In genomic region chr10:102644646-102645387, GRCh38 we compare ENCODE assay signal across 8 cellular contexts. TPM values are rescaled to one million over a fixed set of nuclear protein-coding genes. Genes with fewer than 3 reads are reported as not detected.
DNase-seq lines count a peak whose midpoint lies in the region; ATAC-seq and TF ChIP-seq lines count a peak whose summit lies in the region.

No MANE protein-coding gene starts in this region.

- H3K9me3 ChIP-seq in endodermal cell (ENCODE audit: control insufficient read depth, low read length) = no peaks in the 10 kb centered on the region

- H3K4me3 Mint-ChIP-seq in CD14-positive monocyte (peak overlapping the region; percentile 99), endodermal cell (peak overlapping the region; percentile 85)

- peak overlapping the region; percentile 94 for H3K4me3 ChIP-seq in endodermal cell (ENCODE audit: low read length)

- H3K27ac Mint-ChIP-seq in CD14-positive monocyte = peak overlapping the region; percentile 98 to 100 (median 99)
- H3K27ac Mint-ChIP-seq in endodermal cell = peak overlapping the region; percentile 95

- no peaks in the 10 kb centered on the region for H3K36me3 ChIP-seq in endodermal cell (ENCODE audit: control insufficient read depth, insufficient read depth, low read length)

- TF ChIP-seq CTCF in CD14-positive monocyte (IDR thresholded peaks at IDR 0.05) (peak; percentile 68), endodermal cell (conservative IDR thresholded peaks at IDR 0.05) (peak; percentile 83)

- H3K9me3 Mint-ChIP-seq in CD14-positive monocyte (peaks cover 0 to 5% (median 2%) of the 10 kb centered on the region in 7 donors), endodermal cell (no peaks in the 10 kb centered on the region)

- H3K27me3 ChIP-seq in endodermal cell (ENCODE audit: control insufficient read depth, insufficient read depth, low read length, poor library complexity, severe bottlenecking) = no peaks in the 10 kb centered on the region

- intact Hi-C loops in CD14-positive monocyte (cut with micrococcal nuclease) = loop anchor here in 1 of 2 donors (5.0 kb wide), 1 partner anchor 67 kb away; the partner anchor contains the start of genes ARL3 and SFXN2

- DNase-seq in CD14-positive monocyte (ENCODE audit: low spot score) = peak; percentile 64
- DNase-seq in NCI-H82 treated with DMSO at 0.1 percent for 48 hours (lab: John Stamatoyannopoulos, UW; ENCODE audit: unreplicated experiment) = peak; percentile 20
- peak; percentile 80 for DNase-seq in activated CD8-positive, alpha-beta memory T cell treated with anti-CD3 and anti-CD28 coated beads, Interleukin-2, amount 50 U/mL, for 4 hours
- peak; percentile 94 for DNase-seq in endodermal cell
- DNase-seq in midbrain (lab: John Stamatoyannopoulos, UW) = peak; percentile 77
- peak; percentile 58 to 65 for DNase-seq in stimulated activated CD8-positive, alpha-beta memory T cell treated with anti-CD3 and anti-CD28 coated beads, Interleukin-2, amount 100 ng/mL, for 1 hour (ENCODE audit: low read depth in 2 of 2)

- peaks cover 20% of the 10 kb centered on the region for H3K4me1 ChIP-seq in endodermal cell (ENCODE audit: control insufficient read depth, insufficient read depth, low read length)

- ATAC-seq in HG02798 (IDR thresholded peaks at IDR 0.05; ENCODE audit: poor library complexity, unreplicated experiment) (peak; percentile 12), HG03108 (IDR thresholded peaks at IDR 0.05; ENCODE audit: unreplicated experiment) (no peak)

- WGBS in endodermal cell (ENCODE audit: insufficient coverage in 1 of 2, insufficient read length in 1 of 2), 2 experiments = 1% methylated on average over 23 to 62 of the region's 62 CpGs

- H3K4me1 Mint-ChIP-seq in CD14-positive monocyte = peaks cover 40% of the 10 kb centered on the region
- peaks cover 26% of the 10 kb centered on the region for H3K4me1 Mint-ChIP-seq in endodermal cell

- H3K27ac ChIP-seq in endodermal cell (ENCODE audit: low read depth, low read length) = peak overlapping the region; percentile 93

- H3K36me3 Mint-ChIP-seq in CD14-positive monocyte (peaks cover 19 to 29% of the 10 kb centered on the region in 2 donors), endodermal cell (ENCODE audit: low read depth) (peaks cover 3% of the 10 kb centered on the region)

- H3K27me3 Mint-ChIP-seq in CD14-positive monocyte (ENCODE audit: low read depth in 3 of 3) (peaks cover 0 to 3% (median 0%) of the 10 kb centered on the region in 3 donors), endodermal cell (ENCODE audit: insufficient read depth) (no peaks in the 10 kb centered on the region)

- peak overlapping the region; percentile 94 for H3K9ac ChIP-seq in endodermal cell (ENCODE audit: extremely low read depth, low read length, poor library complexity, severe bottlenecking)

RNA-seq across cellular contexts. Expression of gene TRIM8, which starts 0.5 kb away (rescaled TPM):
- polyA plus RNA-seq in CD14-positive monocyte = 10 to 100 TPM; 39.4 to 41.4 TPM
- total RNA-seq in endodermal cell = 10 to 100 TPM; 27.7 to 32.7 TPM
- 55.6 TPM for polyA plus RNA-seq in endodermal cell (2013, experiment 1 of 2)
- 46.3 TPM for polyA plus RNA-seq in endodermal cell (2013, experiment 2 of 2)

Comparison
In these comparisons a context has a peak if more than half of its experiments do, and no peak if none do; other contexts are left out.
1. DNase-seq: peak in every context shown above with its lines; median percentile 94 in endodermal cell; 80 in activated CD8-positive, alpha-beta memory T cell treated with anti-CD3 and anti-CD28 coated beads, Interleukin-2, amount 50 U/mL, for 4 hours; 77 in midbrain; 64 in CD14-positive monocyte; 62 in stimulated activated CD8-positive, alpha-beta memory T cell treated with anti-CD3 and anti-CD28 coated beads, Interleukin-2, amount 100 ng/mL, for 1 hour; 20 in NCI-H82 treated with DMSO at 0.1 percent for 48 hours.